6 cellular contexts compared by ENCODE assay signal in genomic region chr16:3458852-3459361, GRCh38. TPM values are rescaled to one million over a fixed set of nuclear protein-coding genes. Genes with fewer than 3 reads are reported as not detected.
DNase-seq lines count a peak whose midpoint lies in the region; ATAC-seq and TF ChIP-seq lines count a peak whose summit lies in the region.

No MANE protein-coding gene starts in this region.

- peak overlapping the region; percentile 95 for H3K4me3 ChIP-seq in AG10803 (ENCODE audit: low read length)

- in situ Hi-C loops in GM13976 (cut with MboI; ENCODE audit: low sequenced_read_pairs, unreplicated experiment): no loop called here

- peak; percentile 30 for ATAC-seq in HG03520 (IDR thresholded peaks at IDR 0.05; ENCODE audit: unreplicated experiment)
- ATAC-seq in omental fat pad (ENCODE audit: low FRiP score): peak; percentile 30
- no peak for ATAC-seq in activated CD4-positive, CD25-positive, alpha-beta regulatory T cell treated with anti-CD3 and anti-CD28 coated beads, Interleukin-2, amount 50 U/mL, for 24 hours

- DNase-seq in AG10803 (ENCODE audit: low read depth): peak; percentile 28
- no peak for DNase-seq in omental fat pad (ENCODE audit: low spot score)
- no peak for DNase-seq in GM13976 (ENCODE audit: low spot score)

- TF ChIP-seq CTCF in AG10803 (conservative IDR thresholded peaks at IDR 0.05; ENCODE audit: low read length): no peak
- TF ChIP-seq CTCF in omental fat pad (IDR thresholded peaks at IDR 0.05): no peak
- TF ChIP-seq CTCF in GM13976 (IDR thresholded peaks at IDR 0.05; ENCODE audit: borderline replicate concordance, control extremely low read depth, extremely low read depth, insufficient read depth, missing control alignments): no peak

- peak overlapping the region; percentile 83 for H3K27ac ChIP-seq in cingulate gyrus (ENCODE audit: low read depth, low read length)

RNA-seq across cellular contexts. Expression of gene NAA60, which starts 15.4 kb away (rescaled TPM):
- 10 to 100 TPM; 17.0 to 31.7 (median 26.5) TPM for total RNA-seq in omental fat pad

RNA-seq across cellular contexts. Expression of gene ZNF597, which starts 15.6 kb away (rescaled TPM):
- 1 to 10 TPM; 2.0 to 3.3 (median 2.7) TPM for total RNA-seq in omental fat pad

RNA-seq across cellular contexts. Expression of gene C16orf90, which starts 36.4 kb away (rescaled TPM):
- not detected for total RNA-seq in omental fat pad

RNA-seq across cellular contexts. Expression of gene CLUAP1, which starts 41.9 kb away (rescaled TPM):
- 10 to 100 TPM in 2 of 4 donors, 1 to 10 TPM in 2; 8.5 to 17.8 (median 12.5) TPM for total RNA-seq in omental fat pad

RNA-seq across cellular contexts. Expression of gene ZNF174, which starts 57.9 kb away (rescaled TPM):
- 10 to 100 TPM in 1 of 4 donors, 1 to 10 TPM in 3; 6.2 to 16.6 (median 8.6) TPM for total RNA-seq in omental fat pad

Comparison
In these comparisons a context has a peak if more than half of its experiments do, and no peak if none do; other contexts are left out.
1. ATAC-seq: peak in HG03520 (single experiment) and omental fat pad (single experiment); none in activated CD4-positive, CD25-positive, alpha-beta regulatory T cell treated with anti-CD3 and anti-CD28 coated beads, Interleukin-2, amount 50 U/mL, for 24 hours (0 of 2).